In the genomic region with DNA sequence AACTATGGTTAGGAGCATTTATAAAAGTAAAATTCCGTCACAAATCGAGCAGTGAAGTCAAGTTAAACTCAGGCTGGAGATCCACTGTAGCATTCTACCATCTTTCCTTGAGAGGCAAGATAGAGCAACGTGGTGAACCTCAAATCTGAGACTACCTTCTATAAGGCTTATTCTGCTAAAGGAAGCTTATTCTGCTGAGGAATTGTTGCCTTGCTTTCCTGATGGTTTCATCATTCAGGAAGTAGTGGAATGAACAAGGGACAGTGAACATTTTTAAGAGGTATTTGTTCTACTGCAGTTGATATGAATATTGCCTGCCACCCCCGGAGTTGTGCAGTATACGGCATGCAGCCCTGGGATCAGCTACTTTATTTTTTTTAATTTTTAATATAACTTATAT, we compare ENCODE assay signal across 17 cellular contexts.
DNase-seq lines count a peak whose midpoint lies in the region; ATAC-seq and TF ChIP-seq lines count a peak whose summit lies in the region.
"Had no signal": no experiment of that assay in that cellular context is flagged by ENCODE, and none has a peak within 500 bp of the region (broad histone marks: within the 10 kb centered on the region; RNA-seq: fewer than 3 reads in every experiment).

No MANE protein-coding gene starts in this region.

- ATAC-seq in GM18909 (IDR thresholded peaks at IDR 0.05; ENCODE audit: poor library complexity, unreplicated experiment) (no peak), HG02870 (IDR thresholded peaks at IDR 0.05; ENCODE audit: unreplicated experiment) (no peak)
- ATAC-seq: GM23338 had no signal

- peaks cover 6% of the 10 kb centered on the region for H3K9me3 Mint-ChIP-seq in glutamatergic neuron (ENCODE audit: unreplicated experiment)
- H3K9me3 Mint-ChIP-seq: CD4-positive, alpha-beta T cell had no signal

- H3K36me3 Mint-ChIP-seq in glutamatergic neuron (ENCODE audit: unreplicated experiment): no peaks in the 10 kb centered on the region
- H3K36me3 Mint-ChIP-seq: CD14-positive monocyte had no signal

- no peak overlapping the region for H3K4me3 Mint-ChIP-seq in glutamatergic neuron (ENCODE audit: unreplicated experiment)
- H3K4me3 Mint-ChIP-seq: CD14-positive monocyte; CD4-positive, alpha-beta T cell; CD8-positive, alpha-beta memory T cell; GM23338; HFFc6 had no signal

- DNase-seq in DMS53 treated with DMSO at 0.1 percent for 48 hours (lab: John Stamatoyannopoulos, UW; ENCODE audit: unreplicated experiment) (peak; percentile 10), NCI-H460 (ENCODE audit: extremely low read depth, low read depth) (peak; percentile 8), choroid plexus epithelial cell (ENCODE audit: low read depth) (peak; percentile 3), NCI-H1105 (lab: John Stamatoyannopoulos, UW) (no peak), glutamatergic neuron (no peak)
- DNase-seq: BE2C; CD4-positive, alpha-beta T cell; CD8-positive, alpha-beta memory T cell; DMS 273 treated with DMSO at 0.1 percent for 48 hours; DND-41; HFFc6 had no signal

- no peak overlapping the region for H3K4me3 ChIP-seq in choroid plexus epithelial cell (ENCODE audit: low read depth, low read length)
- H3K4me3 ChIP-seq: BLaER1 treated with 17β-estradiol and CSF1 and Interleukin-3, amounts not matched to agents 10 nM and 100 nM; GM23338; HAP-1 had no signal

- no peaks in the 10 kb centered on the region for H3K27me3 Mint-ChIP-seq in glutamatergic neuron (ENCODE audit: unreplicated experiment)
- H3K27me3 Mint-ChIP-seq: CD4-positive, alpha-beta T cell had no signal

- no peak for TF ChIP-seq CTCF in choroid plexus epithelial cell (conservative IDR thresholded peaks at IDR 0.05; ENCODE audit: low read depth, low read length)
- TF ChIP-seq CTCF in glutamatergic neuron (IDR thresholded peaks at IDR 0.05; ENCODE audit: partially characterized antibody, unreplicated experiment): no peak

- no peaks in the 10 kb centered on the region for H3K4me1 Mint-ChIP-seq in glutamatergic neuron (ENCODE audit: low read depth, unreplicated experiment)
- H3K4me1 Mint-ChIP-seq: CD14-positive monocyte; CD8-positive, alpha-beta memory T cell had no signal

- H3K27ac Mint-ChIP-seq in glutamatergic neuron (ENCODE audit: unreplicated experiment): no peak overlapping the region
- H3K27ac Mint-ChIP-seq: CD14-positive monocyte; CD4-positive, alpha-beta T cell; CD8-positive, alpha-beta memory T cell; GM23338; HFFc6 had no signal

Comparison
In these comparisons a context has a peak if more than half of its experiments do, and no peak if none do; other contexts are left out.
1. DNase-seq: peak in DMS53 treated with DMSO at 0.1 percent for 48 hours (single experiment), NCI-H460 (single experiment) and choroid plexus epithelial cell (single experiment); none in NCI-H1105 (single experiment) and glutamatergic neuron (single experiment).